In the genomic region with DNA sequence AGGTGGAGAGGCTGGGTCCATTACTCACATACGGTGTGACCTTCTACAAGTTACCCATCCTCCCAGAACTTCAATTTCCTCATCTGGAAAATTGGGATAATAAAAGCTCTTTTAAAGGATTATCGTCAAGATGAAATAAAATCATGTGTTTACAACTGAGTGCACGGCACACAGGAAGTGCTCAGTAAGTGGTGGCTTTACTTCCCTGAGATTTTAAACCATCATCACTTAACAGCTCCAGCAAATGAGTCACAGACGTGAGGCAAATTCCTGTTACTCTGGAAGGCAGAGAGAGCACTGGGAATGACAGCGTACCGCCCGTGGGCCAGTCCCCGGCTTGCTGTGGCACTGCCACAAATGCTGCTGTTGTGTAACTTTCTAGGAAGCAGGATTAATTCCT, we compare ENCODE assay signal across 11 cellular contexts.
DNase-seq lines count a peak whose midpoint lies in the region; ATAC-seq and TF ChIP-seq lines count a peak whose summit lies in the region.
"Had no signal": no experiment of that assay in that cellular context is flagged by ENCODE, and none has a peak within 500 bp of the region (broad histone marks: within the 10 kb centered on the region; RNA-seq: fewer than 3 reads in every experiment).

No MANE protein-coding gene starts in this region.

- no peaks in the 10 kb centered on the region for H3K4me1 ChIP-seq in vagina

- TF ChIP-seq CTCF in WERI-Rb-1 (IDR thresholded peaks at IDR 0.05; ENCODE audit: low read depth, low read length) (no peak), kidney epithelial cell (IDR thresholded peaks at IDR 0.05; ENCODE audit: insufficient read depth, low read length, poor library complexity, severe bottlenecking) (no peak), vagina (IDR thresholded peaks at IDR 0.05) (no peak)

- H3K27ac ChIP-seq in WERI-Rb-1 (no peak overlapping the region), vagina (no peak overlapping the region), substantia nigra (ENCODE audit: low read depth, low read length, poor library complexity, severe bottlenecking) (no peak overlapping the region)
- H3K27ac ChIP-seq: HL-60 had no signal

- no peak for ATAC-seq in GM19397 (IDR thresholded peaks at IDR 0.05; ENCODE audit: unreplicated experiment)
- ATAC-seq: activated CD8-positive, alpha-beta memory T cell treated with anti-CD3 and anti-CD28 coated beads, Interleukin-2, amount 10 ng/mL, durations not matched to agents 7 days and 5 days had no signal

- H3K27me3 ChIP-seq in WERI-Rb-1 (ENCODE audit: insufficient read depth, low read depth, severe bottlenecking) = no peaks in the 10 kb centered on the region
- H3K27me3 ChIP-seq in kidney epithelial cell (ENCODE audit: control insufficient read depth, insufficient read depth, low read length) = no peaks in the 10 kb centered on the region
- H3K27me3 ChIP-seq in vagina = no peaks in the 10 kb centered on the region

- peak; percentile 66 for DNase-seq in AG20443 (ENCODE audit: low spot score)
- DNase-seq in HK-2 (ENCODE audit: unreplicated experiment) = peak; percentile 15
- DNase-seq in WERI-Rb-1 = no peak
- DNase-seq in kidney epithelial cell (ENCODE audit: low read depth) = peak; percentile 59
- DNase-seq in vagina (ENCODE audit: extremely low spot score in 2 of 2) = no peak
- DNase-seq in substantia nigra (lab: John Stamatoyannopoulos, UW) = no peak
- no peak for DNase-seq in HuH-7 (ENCODE audit: low spot score)
- DNase-seq: activated CD8-positive, alpha-beta memory T cell treated with anti-CD3 and anti-CD28 coated beads, Interleukin-2, amount 10 ng/mL, durations not matched to agents 7 days and 5 days; stimulated activated CD4-positive, alpha-beta T cell treated with anti-CD3 and anti-CD28 coated beads, Interleukin-4, amount 100 ng/mL, for 4 hours had no signal

- no peaks in the 10 kb centered on the region for H3K9me3 ChIP-seq in WERI-Rb-1 (ENCODE audit: severe bottlenecking)
- no peaks in the 10 kb centered on the region for H3K9me3 ChIP-seq in vagina

- no peak for TF ChIP-seq POLR2A in vagina (IDR thresholded peaks at IDR 0.05)

- H3K4me3 ChIP-seq in WERI-Rb-1 (ENCODE audit: low read depth, low read length) (peak overlapping the region; percentile 22), kidney epithelial cell (ENCODE audit: low read depth, low read length) (no peak overlapping the region), vagina (no peak overlapping the region)

- intact Hi-C loops in vagina (cut with DNase I) = no loop called here

- H3K36me3 ChIP-seq in WERI-Rb-1 (no peaks in the 10 kb centered on the region), kidney epithelial cell (ENCODE audit: control insufficient read depth, insufficient read depth, low read length) (no peaks in the 10 kb centered on the region), vagina (no peaks in the 10 kb centered on the region)

Comparison
In these comparisons a context has a peak if more than half of its experiments do, and no peak if none do; other contexts are left out.
1. DNase-seq: peak in AG20443 (single experiment), HK-2 (single experiment) and kidney epithelial cell (single experiment); none in WERI-Rb-1 (single experiment), vagina (0 of 2), substantia nigra (0 of 49) and HuH-7 (single experiment).